In the genomic region with DNA sequence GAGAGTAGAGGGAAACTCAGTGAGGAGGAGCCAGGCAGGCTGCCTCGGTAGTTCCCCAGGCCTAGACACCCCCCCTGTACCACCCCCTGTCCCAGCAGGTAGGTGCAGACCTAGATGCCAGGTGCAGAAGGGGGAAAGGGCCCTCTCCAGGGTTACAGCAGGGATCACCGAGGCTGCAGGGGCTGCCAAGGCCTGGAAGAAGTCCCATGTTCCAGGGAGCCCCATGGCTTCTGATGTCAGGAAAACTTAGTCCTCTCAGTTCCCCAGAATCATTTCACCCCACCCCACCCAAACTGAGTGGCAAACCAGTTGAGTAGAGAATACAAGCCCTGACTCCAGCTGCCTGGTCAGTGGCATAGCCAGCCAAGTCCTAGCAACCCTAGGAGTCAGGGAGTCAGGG, we compare ENCODE assay signal across 1 cellular context.
TF ChIP-seq lines count a peak whose summit lies in the region.

No MANE protein-coding gene starts in this region.

TF ChIP-seq in H1, 55 proteins besides CTCF, POLR2A, EP300 and RAD21:
- TF ChIP-seq POLR2AphosphoS5 (IDR thresholded peaks at IDR 0.05; ENCODE audit: low read depth, low read length) (0 out of 2 replicates have a peak, but pooled peaks have one; percentile 15), BACH1 (IDR thresholded peaks at IDR 0.05; ENCODE audit: low read length) (no peak), USF2 (IDR thresholded peaks at IDR 0.05; ENCODE audit: low read length) (no peak)
TF ChIP-seq in H1: peak in this region for 1.
